Comparison of ENCODE assay signal across 8 cellular contexts in the genomic region with DNA sequence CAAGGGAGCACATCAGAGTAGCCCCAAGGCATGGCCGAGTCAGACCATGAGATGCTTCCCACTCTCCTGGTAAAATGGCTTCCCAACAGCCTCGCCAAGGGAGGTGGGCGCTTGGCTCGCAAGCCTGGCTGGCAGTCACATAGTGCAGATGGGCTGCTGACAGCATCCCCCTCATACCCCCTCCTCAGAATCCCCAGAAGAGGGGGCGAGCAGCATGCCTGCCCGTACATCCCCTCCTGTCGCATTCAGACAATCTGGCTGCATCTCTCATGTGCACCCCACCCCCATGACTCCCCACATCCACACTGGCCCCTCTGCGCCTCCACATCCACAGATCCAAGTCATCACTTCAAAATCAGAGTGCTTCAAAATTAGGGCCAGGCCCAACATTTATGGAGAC. TPM values are rescaled to one million over a fixed set of nuclear protein-coding genes. Genes with fewer than 3 reads are reported as not detected.
"Had no signal": no experiment of that assay in that cellular context is flagged by ENCODE, and none has a peak within 500 bp of the region (broad histone marks: within the 10 kb centered on the region; RNA-seq: fewer than 3 reads in every experiment).

No MANE protein-coding gene starts in this region.

- H3K4me3 ChIP-seq: K562 had no signal

- H3K36me3 Mint-ChIP-seq: IgD-negative memory B cell had no signal

- DNase-seq: IMR-90, KBM-7 had no signal

- H3K4me3 Mint-ChIP-seq: IgD-negative memory B cell had no signal

- H3K27ac Mint-ChIP-seq: IgD-negative memory B cell had no signal

- H3K27ac ChIP-seq: HL-60 had no signal

RNA-seq across cellular contexts. Expression of a gene that starts 54.0 kb away (rescaled TPM):
- total RNA-seq: HepG2, HT-29, HT1080, IMR-90 had no signal
- polyA plus RNA-seq: HepG2, IgD-negative memory B cell, IMR-90 had no signal
